21 cellular contexts compared by ENCODE assay signal in genomic region chr1:7186382-7187120, GRCh38.
DNase-seq lines count a peak whose midpoint lies in the region; ATAC-seq, FAIRE-seq and TF ChIP-seq lines count a peak whose summit lies in the region.
"Had no signal": no experiment of that assay in that cellular context is flagged by ENCODE, and none has a peak within 500 bp of the region (broad histone marks: within the 10 kb centered on the region; RNA-seq: fewer than 3 reads in every experiment).

No MANE protein-coding gene starts in this region.

- H3K4me1 ChIP-seq in A673 (ENCODE audit: insufficient read depth, low read length, poor library complexity, severe bottlenecking) (no peaks in the 10 kb centered on the region), K562 (replicated peaks in 1 of 2; ENCODE audit: control insufficient read depth in 2 of 2, insufficient read depth in 2 of 2, low read length in 2 of 2) (no peaks in the 10 kb centered on the region), prostate gland (replicated peaks) (no peaks in the 10 kb centered on the region)
- H3K4me1 ChIP-seq: colonic mucosa, psoas muscle, tibial artery had no signal

- CTCF ChIA-PET in A673 (lab: Charles Lee) (no interaction called here), K562 (lab: Yijun Ruan, JAX; ENCODE audit: low intra/inter-chr PET ratio) (no interaction called here)

- WGBS in K562 (ENCODE audit: insufficient coverage, low coverage, missing lambda C conversion rate): 0% methylated on average over 8 of the region's 8 CpGs
- WGBS in prostate gland: 49% methylated on average over 8 of the region's 8 CpGs

- no TSS peak for BruUV-seq in A673 (replicated peaks; lab: Mats Ljungman, UMichigan)
- no TSS peak for BruUV-seq in K562 (replicated peaks; lab: Mats Ljungman, UMichigan)

- no peak; the same call in 2 of the 3 replicates for ATAC-seq in K562
- no peak for ATAC-seq in HG03135 (IDR thresholded peaks at IDR 0.05; ENCODE audit: unreplicated experiment)
- no peak for ATAC-seq in Right ventricle myocardium inferior
- ATAC-seq: psoas muscle had no signal

- TF ChIP-seq POLR2A in K562 (conservative IDR thresholded peaks at IDR 0.05): no peak
- no peak for TF ChIP-seq POLR2A in prostate gland (IDR thresholded peaks at IDR 0.05)

- H3K9me1 ChIP-seq in K562 (ENCODE audit: control insufficient read depth, insufficient read depth, low read length): no peaks in the 10 kb centered on the region

- no peaks in the 10 kb centered on the region for H3K79me2 ChIP-seq in K562 (ENCODE audit: control insufficient read depth, insufficient read depth, low read length)

- no peak overlapping the region for H3K4me3 ChIP-seq in A673 (ENCODE audit: low read depth, low read length, poor library complexity, severe bottlenecking)
- H3K4me3 ChIP-seq in K562: no peak overlapping the region
- H3K4me3 ChIP-seq in prostate gland: no peak overlapping the region
- H3K4me3 ChIP-seq: colonic mucosa, psoas muscle, tibial artery had no signal

- H3K27me3 ChIP-seq in A673 (replicated peaks; ENCODE audit: insufficient read depth, low read depth, low read length, poor library complexity) (peaks cover 34% of the 10 kb centered on the region), K562 (ENCODE audit: control insufficient read depth in 2 of 2, insufficient read depth in 2 of 2, low read length in 2 of 2) (no peaks in the 10 kb centered on the region; a peak in 1 of 5 replicates), prostate gland (replicated peaks; ENCODE audit: insufficient read depth) (no peaks in the 10 kb centered on the region)
- H3K27me3 ChIP-seq: colonic mucosa had no signal

- no peak for DNase-seq in A673 (ENCODE audit: low spot score)
- DNase-seq in G401 (ENCODE audit: low spot score): peak; percentile 21
- peak; percentile 77 for DNase-seq in NCI-H2171 (lab: John Stamatoyannopoulos, UW)
- no peak for DNase-seq in K562 (ENCODE audit: extremely low read depth in 1 of 4, low spot score in 3 of 4)
- no peak for DNase-seq in islet precursor cell
- no peak for DNase-seq in prostate gland (ENCODE audit: low spot score)
- DNase-seq in Right ventricle myocardium inferior (ENCODE audit: missing footprints): no peak
- DNase-seq: activated CD4-positive, alpha-beta T cell treated with anti-CD3 and anti-CD28 coated beads, Interleukin-2, amount 10 ng/mL, durations not matched to agents 24 days and 14 days; activated naive CD8-positive, alpha-beta T cell treated with anti-CD3 and anti-CD28 coated beads, Interleukin-2, amount 10 ng/mL, durations not matched to agents 7 days and 5 days; CD4-positive, CD25-positive, alpha-beta regulatory T cell; colonic mucosa; H7; KG1; NCI-H2227 treated with DMSO at 0.1 percent for 48 hours; psoas muscle; SIG-M5; small intestine; stimulated activated CD4-positive, alpha-beta T cell treated with anti-CD3 and anti-CD28 coated beads, Interleukin-2, amount 100 ng/mL, for 48 hours; tibial artery had no signal

- intact Hi-C loops in A673 (cut with micrococcal nuclease; ENCODE audit: unreplicated experiment) (no loop called here), K562 (cut with micrococcal nuclease) (no loop called here), prostate gland (cut with DNase I) (no loop called here), Right ventricle myocardium inferior (cut with DNase I) (no loop called here)

- POLR2A ChIA-PET in A673 (lab: Charles Lee; ENCODE audit: low non-redundant PET) (no interaction called here), K562 (lab: Yijun Ruan, JAX) (no interaction called here)

- peak; percentile 30 for TF ChIP-seq CTCF in A673 (conservative IDR thresholded peaks at IDR 0.05; ENCODE audit: low read depth, low read length)
- TF ChIP-seq CTCF in K562 (IDR thresholded peaks at IDR 0.05 in 2 of 3, conservative IDR thresholded peaks at IDR 0.05 in 1 of 3; ENCODE audit: insufficient read depth in 2 of 3, low read depth in 1 of 3, low read length in 3 of 3): 0 out of 6 replicates have a peak, but pooled peaks of 2 of the 3 experiments have one; percentile 3 to 18
- TF ChIP-seq CTCF in prostate gland (IDR thresholded peaks at IDR 0.05): no peak

- no peak overlapping the region for H3K4me2 ChIP-seq in K562 (ENCODE audit: insufficient read depth, low read length)

- H2AFZ ChIP-seq in K562 (ENCODE audit: low read depth, low read length): no peak overlapping the region

- H4K20me1 ChIP-seq in K562 (replicated peaks; ENCODE audit: control insufficient read depth, insufficient read depth, low read length): no peaks in the 10 kb centered on the region

- H3K27ac ChIP-seq in A673 (ENCODE audit: low read depth, low read length, poor library complexity, severe bottlenecking): no peak overlapping the region
- H3K27ac ChIP-seq in K562 (ENCODE audit: extremely low read depth, low read depth, low read length): no peak overlapping the region
- H3K27ac ChIP-seq in prostate gland: no peak overlapping the region
- H3K27ac ChIP-seq: colonic mucosa, psoas muscle, tibial artery had no signal

- TF ChIP-seq EP300 in K562 (IDR thresholded peaks at IDR 0.05; ENCODE audit: low read length): no peak

- no peaks in the 10 kb centered on the region for H3K9me3 ChIP-seq in A673 (ENCODE audit: low read depth, low read length, poor library complexity, severe bottlenecking)
- no peaks in the 10 kb centered on the region for H3K9me3 ChIP-seq in K562 (replicated peaks; ENCODE audit: control insufficient read depth, insufficient read depth, low read depth, low read length)
- H3K9me3 ChIP-seq in prostate gland: no peaks in the 10 kb centered on the region
- H3K9me3 ChIP-seq: colonic mucosa, psoas muscle, tibial artery had no signal

- no peak overlapping the region for H3K9ac ChIP-seq in K562 (ENCODE audit: insufficient read depth in 1 of 2, low read depth in 2 of 2, low read length in 2 of 2)

- no peak for FAIRE-seq in K562 (lab: Jason Lieb, UNC)
- FAIRE-seq: endometrium, small intestine had no signal

- in situ Hi-C loops in G401 (cut with HindIII; ENCODE audit: low sequenced_read_pairs): no loop called here
- in situ Hi-C loops in K562 (cut with MboI): no loop called here

- H3K36me3 ChIP-seq in A673 (ENCODE audit: insufficient read depth, low read length, poor library complexity, severe bottlenecking): no peaks in the 10 kb centered on the region
- no peaks in the 10 kb centered on the region for H3K36me3 ChIP-seq in K562 (ENCODE audit: control insufficient read depth, insufficient read depth, low read length)
- H3K36me3 ChIP-seq in prostate gland: no peaks in the 10 kb centered on the region
- H3K36me3 ChIP-seq: colonic mucosa, tibial artery had no signal

- no peak for TF ChIP-seq RAD21 in K562 (CRISPR knock-in tag; conservative IDR thresholded peaks at IDR 0.05 in 1 of 2, IDR thresholded peaks at IDR 0.05 in 1 of 2)

TF ChIP-seq in K562, 482 proteins besides CTCF, POLR2A, EP300 and RAD21 (continues in another document):
- TF ChIP-seq CBFB (CRISPR knock-in tag; IDR thresholded peaks at IDR 0.05) (no peak), XRCC5 (IDR thresholded peaks at IDR 0.05; ENCODE audit: low read depth, low read length) (no peak), ZNF277 (CRISPR knock-in tag; IDR thresholded peaks at IDR 0.05; ENCODE audit: borderline replicate concordance) (no peak), NCOA6 (IDR thresholded peaks at IDR 0.05) (no peak), CREB1 (IDR thresholded peaks at IDR 0.05) (no peak), CREB1 (CRISPR knock-in tag; IDR thresholded peaks at IDR 0.05) (no peak), NR4A1 (CRISPR knock-in tag; IDR thresholded peaks at IDR 0.05) (no peak), NR4A1 (tag; IDR thresholded peaks at IDR 0.05) (no peak), CUX1 (CRISPR knock-in tag; IDR thresholded peaks at IDR 0.05) (no peak), EHMT2 (IDR thresholded peaks at IDR 0.05) (no peak), PHB (CRISPR knock-in tag; IDR thresholded peaks at IDR 0.05) (no peak)

Comparison
In these comparisons a context has a peak if more than half of its experiments do, and no peak if none do; other contexts are left out.
1. DNase-seq: peak in G401 (single experiment) and NCI-H2171 (single experiment); none in A673 (single experiment), K562 (0 of 4), islet precursor cell (single experiment), prostate gland (single experiment) and Right ventricle myocardium inferior (single experiment).
2. CTCF ChIP-seq: peak in A673 (single experiment) and K562 (2 of 3); none in prostate gland (0 of 4).